ENCODE assay signal across 7 cellular contexts in the genomic region with DNA sequence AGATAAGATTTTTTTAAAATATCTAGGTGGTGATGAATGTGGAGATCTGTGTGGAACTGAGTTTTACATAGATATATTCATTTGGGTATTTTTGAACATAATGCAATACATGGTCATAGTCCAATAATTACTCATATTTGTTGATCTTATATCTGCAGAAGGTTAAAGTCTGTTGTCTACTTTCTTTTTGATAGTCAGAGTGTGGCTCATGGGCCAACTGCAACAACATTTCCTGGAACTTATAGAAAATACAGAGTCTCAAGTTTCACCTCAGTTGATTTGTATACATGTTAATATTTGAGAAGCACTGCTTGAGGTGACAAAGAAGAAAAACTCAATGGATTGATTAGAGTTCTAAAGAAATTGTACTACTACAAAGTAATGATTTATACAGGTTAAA.
"Had no signal": no experiment of that assay in that cellular context is flagged by ENCODE, and none has a peak within 500 bp of the region (broad histone marks: within the 10 kb centered on the region; RNA-seq: fewer than 3 reads in every experiment).

No MANE protein-coding gene starts in this region.

- DNase-seq: GM23248, GOT3, H9, HCEC 1CT, IMR-90 had no signal

- H3K4me3 ChIP-seq: GM23248, K562 had no signal

- H3K27ac ChIP-seq: GM23248 had no signal

- FAIRE-seq: HTR-8/SVneo, K562 had no signal
